ENCODE assay signal across 23 cellular contexts in genomic region chr7:108283252-108283651, GRCh38.
"Had no signal": no experiment of that assay in that cellular context is flagged by ENCODE, and none has a peak within 500 bp of the region (broad histone marks: within the 10 kb centered on the region; RNA-seq: fewer than 3 reads in every experiment).

No MANE protein-coding gene starts in this region.

- H3K4me3 Mint-ChIP-seq: activated CD8-positive, alpha-beta T cell treated with anti-CD3 and anti-CD28 coated beads, Interleukin-2, amount 10 ng/mL, durations not matched to agents 7 days and 5 days; activated naive CD8-positive, alpha-beta T cell treated with anti-CD3 and anti-CD28 coated beads, Interleukin-2, amount 10 ng/mL, durations not matched to agents 7 days and 5 days; T-helper 1 cell treated with Interleukin-12 subunit alpha and Interleukin-12 subunit beta and Interleukin-4 antibody, amounts not matched to agents 30 μg/mL and 1 μg/mL, for 36 hours; WTC11 had no signal

- DNase-seq: activated CD4-positive, alpha-beta T cell treated with anti-CD3 and anti-CD28 coated beads for 48 hours; activated CD4-positive, alpha-beta T cell treated with anti-CD3 and anti-CD28 coated beads, Interleukin-2, amount 50 U/mL, for 4 hours; activated CD4-positive, CD25-positive, alpha-beta regulatory T cell treated with anti-CD3 and anti-CD28 coated beads, Interleukin-2, amount 50 U/mL, for 72 hours; activated CD8-positive, alpha-beta memory T cell treated with anti-CD3 and anti-CD28 coated beads, Interleukin-2, amount 50 U/mL, for 48 hours; activated CD8-positive, alpha-beta T cell treated with anti-CD3 and anti-CD28 coated beads, Interleukin-2, amount 10 ng/mL, durations not matched to agents 7 days and 5 days; activated naive CD4-positive, alpha-beta T cell treated with anti-CD3 and anti-CD28 coated beads, Interleukin-2, amount 50 U/mL, for 16 hours; activated naive CD8-positive, alpha-beta T cell treated with anti-CD3 and anti-CD28 coated beads, Interleukin-2, amount 10 ng/mL, durations not matched to agents 7 days and 5 days; activated T-cell treated with anti-CD3 and anti-CD28 coated beads, Interleukin-2, amount 50 U/mL, for 1 hour; aorta; central memory CD4-positive, alpha-beta T cell; MG63; NCI-H1105; NCI-H1436; NCI-H1694 treated with DMSO at 0.1 percent for 48 hours; NCI-H2029 treated with DMSO at 0.1 percent for 48 hours; NCI-H526; NCI-H82; PC-9; SHP77 treated with DMSO at 0.1 percent for 48 hours; T-helper 9 cell had no signal

- H3K9me3 Mint-ChIP-seq: activated naive CD8-positive, alpha-beta T cell treated with anti-CD3 and anti-CD28 coated beads, Interleukin-2, amount 10 ng/mL, durations not matched to agents 7 days and 5 days; T-helper 1 cell treated with Interleukin-12 subunit alpha and Interleukin-12 subunit beta and Interleukin-4 antibody, amounts not matched to agents 30 μg/mL and 1 μg/mL, for 36 hours had no signal

- H3K36me3 ChIP-seq: MG63 had no signal

- H3K4me3 ChIP-seq: MG63, PC-9 had no signal

- H3K9me3 ChIP-seq: MG63 had no signal

- H3K27ac Mint-ChIP-seq: activated CD8-positive, alpha-beta T cell treated with anti-CD3 and anti-CD28 coated beads, Interleukin-2, amount 10 ng/mL, durations not matched to agents 7 days and 5 days; activated naive CD8-positive, alpha-beta T cell treated with anti-CD3 and anti-CD28 coated beads, Interleukin-2, amount 10 ng/mL, durations not matched to agents 7 days and 5 days; T-helper 1 cell treated with Interleukin-12 subunit alpha and Interleukin-12 subunit beta and Interleukin-4 antibody, amounts not matched to agents 30 μg/mL and 1 μg/mL, for 36 hours; WTC11 had no signal

- H3K27ac ChIP-seq: KMS-11, PC-9 had no signal

- H3K27me3 Mint-ChIP-seq: activated naive CD8-positive, alpha-beta T cell treated with anti-CD3 and anti-CD28 coated beads, Interleukin-2, amount 10 ng/mL, durations not matched to agents 7 days and 5 days had no signal

- H3K36me3 Mint-ChIP-seq: activated naive CD8-positive, alpha-beta T cell treated with anti-CD3 and anti-CD28 coated beads, Interleukin-2, amount 10 ng/mL, durations not matched to agents 7 days and 5 days; WTC11 had no signal

- ATAC-seq: activated CD8-positive, alpha-beta T cell treated with anti-CD3 and anti-CD28 coated beads, Interleukin-2, amount 10 ng/mL, durations not matched to agents 7 days and 5 days; WTC11 had no signal
